ENCODE assay signal across 8 cellular contexts in genomic region chr4:101597204-101597603, GRCh38.
DNase-seq lines count a peak whose midpoint lies in the region; ATAC-seq, FAIRE-seq and TF ChIP-seq lines count a peak whose summit lies in the region.

No MANE protein-coding gene starts in this region.

- CTCF ChIA-PET in WTC11 (lab: Charles Lee) = interaction anchor here (1.0 kb wide), 1 partner anchor 134 kb away, joined by 3 read pairs; no protein-coding TSS in a partner anchor

- no peak for ATAC-seq in WTC11

- H3K36me3 Mint-ChIP-seq in WTC11 = no peaks in the 10 kb centered on the region

- H3K4me3 ChIP-seq in astrocyte of the cerebellum (ENCODE audit: low read depth, low read length) = no peak overlapping the region

- H3K4me1 Mint-ChIP-seq in WTC11 = no peaks in the 10 kb centered on the region

- POLR2A ChIA-PET in WTC11 (lab: Charles Lee) = no interaction called here

- H3K27ac ChIP-seq in 22Rv1 = no peak overlapping the region

- in situ Hi-C loops in astrocyte of the cerebellum (cut with HindIII; ENCODE audit: low sequenced_read_pairs) = no loop called here

- no peaks in the 10 kb centered on the region for H3K27me3 Mint-ChIP-seq in WTC11 (ENCODE audit: low read depth)

- TF ChIP-seq CTCF in 22Rv1 (IDR thresholded peaks at IDR 0.05) (peak; percentile 27), astrocyte of the cerebellum (IDR thresholded peaks at IDR 0.05; ENCODE audit: low read depth, low read length, missing control alignments) (peak; percentile 9), WTC11 (IDR thresholded peaks at IDR 0.05) (no peak)

- DNase-seq in GM18507 (ENCODE audit: extremely low spot score, insufficient read length, low read depth) (no peak), HT-29 (ENCODE audit: low spot score) (peak; percentile 29), astrocyte of the cerebellum (ENCODE audit: low read depth) (no peak), nucleus accumbens (lab: John Stamatoyannopoulos, UW) (no peak), NCI-H1105 treated with DMSO at 0.1 percent for 48 hours (lab: John Stamatoyannopoulos, UW) (no peak), kidney tubule cell (ENCODE audit: low spot score) (no peak), WTC11 (ENCODE audit: low spot score) (no peak)

- no peak overlapping the region for H3K4me3 Mint-ChIP-seq in WTC11

- H3K27ac Mint-ChIP-seq in WTC11 = no peak overlapping the region

- peaks cover 13% of the 10 kb centered on the region for H3K9me3 Mint-ChIP-seq in WTC11

- FAIRE-seq in GM18507 (lab: Jason Lieb, UNC) = peak; percentile 60

TF ChIP-seq in WTC11, 78 proteins besides CTCF, POLR2A, EP300 and RAD21:
- TF ChIP-seq ZBTB43 (CRISPR knock-in tag; IDR thresholded peaks at IDR 0.05) (no peak), FOXJ3 (CRISPR knock-in tag; IDR thresholded peaks at IDR 0.05; ENCODE audit: borderline replicate concordance) (no peak), E2F5 (CRISPR knock-in tag; IDR thresholded peaks at IDR 0.05) (no peak), PREB (CRISPR knock-in tag; IDR thresholded peaks at IDR 0.05; ENCODE audit: borderline replicate concordance) (no peak), SP1 (CRISPR knock-in tag; conservative IDR thresholded peaks at IDR 0.05) (no peak), SMAD4 (CRISPR knock-in tag; IDR thresholded peaks at IDR 0.05) (no peak), ATF3 (CRISPR knock-in tag; conservative IDR thresholded peaks at IDR 0.05) (no peak), ZSCAN18 (CRISPR knock-in tag; IDR thresholded peaks at IDR 0.05) (no peak), ZNF219 (CRISPR knock-in tag; IDR thresholded peaks at IDR 0.05; ENCODE audit: borderline replicate concordance) (no peak), ZNF138 (CRISPR knock-in tag; conservative IDR thresholded peaks at IDR 0.05) (no peak), STAT6 (CRISPR knock-in tag; conservative IDR thresholded peaks at IDR 0.05; ENCODE audit: low read depth) (no peak), RORB (CRISPR knock-in tag; IDR thresholded peaks at IDR 0.05) (no peak)
TF ChIP-seq in WTC11: peak in this region for 0.
